In the genomic region with DNA sequence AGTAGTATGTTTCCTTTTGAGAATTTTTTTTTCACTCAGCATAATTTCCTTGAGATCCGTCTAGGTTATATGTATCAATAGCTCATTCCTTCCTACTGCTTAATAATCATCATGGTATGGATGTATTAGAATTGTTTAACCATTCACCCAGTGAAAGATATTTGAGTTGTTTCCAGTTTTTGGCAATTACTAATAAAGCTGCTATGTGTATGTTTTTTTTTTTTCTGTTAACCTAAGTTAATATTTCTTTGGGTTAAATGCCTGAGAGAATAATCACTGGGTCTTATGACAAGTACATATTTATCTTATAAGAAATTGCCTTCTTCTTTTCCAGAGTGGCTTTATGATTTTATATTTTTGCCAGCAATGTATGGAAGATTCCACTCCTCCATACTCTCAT, we compare ENCODE assay signal across 15 cellular contexts.
A peak's percentile ranks its signal among the peaks of the same experiment; 100 is the strongest.
DNase-seq lines count a peak whose midpoint lies in the region; ATAC-seq and TF ChIP-seq lines count a peak whose summit lies in the region.
"Had no signal": no experiment of that assay in that cellular context is flagged by ENCODE, and none has a peak within 500 bp of the region (broad histone marks: within the 10 kb centered on the region; RNA-seq: fewer than 3 reads in every experiment).

No MANE protein-coding gene starts in this region.

- 14 to 31% methylated on average over 1 of the region's 1 CpG for WGBS in GM23248 (ENCODE audit: low coverage in 1 of 2, low lambda C conversion rate in 2 of 2, missing lambda C conversion rate in 2 of 2), 2 experiments

- in situ Hi-C loops in GM23248 (cut with MboI) = no loop called here

- H4K20me1 ChIP-seq in GM23248 (ENCODE audit: insufficient read depth) (no peaks in the 10 kb centered on the region), fibroblast of lung (ENCODE audit: control insufficient read depth, extremely low read depth, insufficient read depth, low read length) (no peaks in the 10 kb centered on the region)
- H4K20me1 ChIP-seq: BLaER1 had no signal

- H3K9ac ChIP-seq in GM23248 = no peak overlapping the region
- no peak overlapping the region for H3K9ac ChIP-seq in fibroblast of lung (ENCODE audit: insufficient read depth, low read length)
- H3K9ac ChIP-seq: BLaER1 had no signal

- H3K36me3 Mint-ChIP-seq in osteocyte (ENCODE audit: unreplicated experiment) = no peaks in the 10 kb centered on the region
- H3K36me3 Mint-ChIP-seq: CD8-positive, alpha-beta memory T cell; IgD-negative memory B cell had no signal

- H3K4me3 ChIP-seq in GM23248 (no peak overlapping the region), fibroblast of lung (replicated peaks in 1 of 4; ENCODE audit: control extremely low read depth in 1 of 4, insufficient read depth in 1 of 4, low read depth in 3 of 4, low read length in 4 of 4) (no peak overlapping the region)
- H3K4me3 ChIP-seq: BLaER1, HAP-1 had no signal

- H3K4me1 Mint-ChIP-seq in osteocyte (ENCODE audit: unreplicated experiment) = peaks cover 59% of the 10 kb centered on the region
- H3K4me1 Mint-ChIP-seq: CD8-positive, alpha-beta memory T cell; IgD-negative memory B cell had no signal

- peaks cover 9% of the 10 kb centered on the region for H3K9me3 Mint-ChIP-seq in osteocyte (ENCODE audit: unreplicated experiment)

- no peaks in the 10 kb centered on the region for H3K27me3 Mint-ChIP-seq in osteocyte (ENCODE audit: unreplicated experiment)
- H3K27me3 Mint-ChIP-seq: CD8-positive, alpha-beta memory T cell had no signal

- no peak overlapping the region for H3K4me2 ChIP-seq in GM23248 (ENCODE audit: unreplicated experiment)
- no peak overlapping the region for H3K4me2 ChIP-seq in fibroblast of lung (ENCODE audit: extremely low read depth, insufficient read depth, low read length)
- H3K4me2 ChIP-seq: BLaER1 had no signal

- no peaks in the 10 kb centered on the region for H3K36me3 ChIP-seq in GM23248 (ENCODE audit: low read depth)
- H3K36me3 ChIP-seq in fibroblast of lung (ENCODE audit: control insufficient read depth, insufficient read depth, low read length) = no peaks in the 10 kb centered on the region
- H3K36me3 ChIP-seq: BLaER1, HAP-1 had no signal

- no peaks in the 10 kb centered on the region for H3K9me2 ChIP-seq in GM23248 (ENCODE audit: insufficient read depth)

- peak; percentile 34; the same call in 2 of the 3 replicates for ATAC-seq in SK-N-SH treated with all-trans-retinoic acid at 6 μM for 48 hours

- peak; percentile 28 for DNase-seq in GM23248
- peak; percentile 65 to 72 for DNase-seq in fibroblast of lung (ENCODE audit: low read depth in 2 of 2)
- no peak for DNase-seq in osteocyte (ENCODE audit: extremely low spot score, unreplicated experiment)
- no peak for DNase-seq in activated T-cell treated with anti-CD3 and anti-CD28 coated beads, Interleukin-2, amount 50 U/mL, for 1 hour
- no peak for DNase-seq in activated CD4-positive, alpha-beta T cell treated with anti-CD3 and anti-CD28 coated beads, Interleukin-2, amount 50 U/mL, for 4 hours
- DNase-seq in NCI-H82 treated with DMSO at 0.1 percent for 48 hours (lab: John Stamatoyannopoulos, UW; ENCODE audit: unreplicated experiment) = no peak
- DNase-seq: CD8-positive, alpha-beta memory T cell; NCI-H1417 treated with DMSO at 0.1 percent for 48 hours; NCI-H2081; NCI-H524 treated with DMSO at 0.1 percent for 48 hours; NK-92 treated with Interleukin-12 subunit alpha and Interleukin-12 subunit beta, amount 100 ng/mL, for 24 hours had no signal

- H3K27ac ChIP-seq in GM23248 = no peak overlapping the region
- no peak overlapping the region for H3K27ac ChIP-seq in fibroblast of lung (ENCODE audit: insufficient read depth, low read length)
- H3K27ac ChIP-seq: BLaER1 had no signal

- H3K27me3 ChIP-seq in GM23248 (replicated peaks; ENCODE audit: insufficient read depth) = peaks cover 26% of the 10 kb centered on the region
- H3K27me3 ChIP-seq in fibroblast of lung (ENCODE audit: control insufficient read depth, insufficient read depth, low read length) = no peaks in the 10 kb centered on the region
- H3K27me3 ChIP-seq: BLaER1 had no signal

- H3F3A ChIP-seq in GM23248 (ENCODE audit: insufficient read depth) = peaks cover 8% of the 10 kb centered on the region; the same call in 1 of the 2 replicates

- TF ChIP-seq CTCF in fibroblast of lung (conservative IDR thresholded peaks at IDR 0.05 in 1 of 2, IDR thresholded peaks at IDR 0.05 in 1 of 2; ENCODE audit: low read depth in 1 of 2, low read length in 2 of 2) = no peak
- TF ChIP-seq CTCF in osteocyte (IDR thresholded peaks at IDR 0.05) = no peak

- H3K4me3 Mint-ChIP-seq in osteocyte (ENCODE audit: unreplicated experiment) = no peak overlapping the region
- H3K4me3 Mint-ChIP-seq: CD8-positive, alpha-beta memory T cell; IgD-negative memory B cell had no signal

- H3K4me1 ChIP-seq in GM23248 (ENCODE audit: insufficient read depth) (peaks cover 17% of the 10 kb centered on the region), fibroblast of lung (ENCODE audit: control insufficient read depth, extremely low read depth, insufficient read depth, low read length) (peaks cover 4% of the 10 kb centered on the region)
- H3K4me1 ChIP-seq: BLaER1, HAP-1 had no signal

- H3K79me2 ChIP-seq in GM23248 (ENCODE audit: insufficient read depth) (no peaks in the 10 kb centered on the region), fibroblast of lung (ENCODE audit: control insufficient read depth, insufficient read depth, low read length) (no peaks in the 10 kb centered on the region)

- H3K9me3 ChIP-seq in GM23248 (ENCODE audit: low read depth) (no peaks in the 10 kb centered on the region), fibroblast of lung (ENCODE audit: control insufficient read depth, insufficient read depth, low read depth, low read length) (no peaks in the 10 kb centered on the region)
- H3K9me3 ChIP-seq: BLaER1 had no signal

- H2AFZ ChIP-seq in GM23248 (no peak overlapping the region), fibroblast of lung (ENCODE audit: low read length) (no peak overlapping the region)

- peak overlapping the region; percentile 84 for H3K27ac Mint-ChIP-seq in osteocyte (ENCODE audit: unreplicated experiment)
- H3K27ac Mint-ChIP-seq: CD8-positive, alpha-beta memory T cell; IgD-negative memory B cell had no signal

TF ChIP-seq in SK-N-SH treated with all-trans-retinoic acid at 6 μM for 48 hours, 23 proteins besides CTCF, POLR2A, EP300 and RAD21:
- TF ChIP-seq ARNTL (CRISPR knock-in tag; IDR thresholded peaks at IDR 0.05; ENCODE audit: borderline replicate concordance, low read depth) (no peak), ZNF70 (CRISPR knock-in tag; IDR thresholded peaks at IDR 0.05) (no peak), ZNF8 (CRISPR knock-in tag; IDR thresholded peaks at IDR 0.05) (no peak), ISL1 (CRISPR knock-in tag; IDR thresholded peaks at IDR 0.05) (no peak), ESRRG (CRISPR knock-in tag; IDR thresholded peaks at IDR 0.05) (no peak), BACH2 (CRISPR knock-in tag; IDR thresholded peaks at IDR 0.05; ENCODE audit: borderline replicate concordance) (no peak), TOX (CRISPR knock-in tag; IDR thresholded peaks at IDR 0.05; ENCODE audit: borderline replicate concordance) (no peak)
- TF ChIP-seq, protein P1, sequence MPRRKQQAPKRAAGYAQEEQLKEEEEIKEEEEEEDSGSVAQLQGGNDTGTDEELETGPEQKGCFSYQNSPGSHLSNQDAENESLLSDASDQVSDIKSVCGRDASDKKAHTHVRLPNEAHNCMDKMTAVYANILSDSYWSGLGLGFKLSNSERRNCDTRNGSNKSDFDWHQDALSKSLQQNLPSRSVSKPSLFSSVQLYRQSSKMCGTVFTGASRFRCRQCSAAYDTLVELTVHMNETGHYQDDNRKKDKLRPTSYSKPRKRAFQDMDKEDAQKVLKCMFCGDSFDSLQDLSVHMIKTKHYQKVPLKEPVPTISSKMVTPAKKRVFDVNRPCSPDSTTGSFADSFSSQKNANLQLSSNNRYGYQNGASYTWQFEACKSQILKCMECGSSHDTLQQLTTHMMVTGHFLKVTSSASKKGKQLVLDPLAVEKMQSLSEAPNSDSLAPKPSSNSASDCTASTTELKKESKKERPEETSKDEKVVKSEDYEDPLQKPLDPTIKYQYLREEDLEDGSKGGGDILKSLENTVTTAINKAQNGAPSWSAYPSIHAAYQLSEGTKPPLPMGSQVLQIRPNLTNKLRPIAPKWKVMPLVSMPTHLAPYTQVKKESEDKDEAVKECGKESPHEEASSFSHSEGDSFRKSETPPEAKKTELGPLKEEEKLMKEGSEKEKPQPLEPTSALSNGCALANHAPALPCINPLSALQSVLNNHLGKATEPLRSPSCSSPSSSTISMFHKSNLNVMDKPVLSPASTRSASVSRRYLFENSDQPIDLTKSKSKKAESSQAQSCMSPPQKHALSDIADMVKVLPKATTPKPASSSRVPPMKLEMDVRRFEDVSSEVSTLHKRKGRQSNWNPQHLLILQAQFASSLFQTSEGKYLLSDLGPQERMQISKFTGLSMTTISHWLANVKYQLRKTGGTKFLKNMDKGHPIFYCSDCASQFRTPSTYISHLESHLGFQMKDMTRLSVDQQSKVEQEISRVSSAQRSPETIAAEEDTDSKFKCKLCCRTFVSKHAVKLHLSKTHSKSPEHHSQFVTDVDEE (CRISPR knock-in tag; IDR thresholded peaks at IDR 0.05) = no peak
- TF ChIP-seq, protein P2, sequence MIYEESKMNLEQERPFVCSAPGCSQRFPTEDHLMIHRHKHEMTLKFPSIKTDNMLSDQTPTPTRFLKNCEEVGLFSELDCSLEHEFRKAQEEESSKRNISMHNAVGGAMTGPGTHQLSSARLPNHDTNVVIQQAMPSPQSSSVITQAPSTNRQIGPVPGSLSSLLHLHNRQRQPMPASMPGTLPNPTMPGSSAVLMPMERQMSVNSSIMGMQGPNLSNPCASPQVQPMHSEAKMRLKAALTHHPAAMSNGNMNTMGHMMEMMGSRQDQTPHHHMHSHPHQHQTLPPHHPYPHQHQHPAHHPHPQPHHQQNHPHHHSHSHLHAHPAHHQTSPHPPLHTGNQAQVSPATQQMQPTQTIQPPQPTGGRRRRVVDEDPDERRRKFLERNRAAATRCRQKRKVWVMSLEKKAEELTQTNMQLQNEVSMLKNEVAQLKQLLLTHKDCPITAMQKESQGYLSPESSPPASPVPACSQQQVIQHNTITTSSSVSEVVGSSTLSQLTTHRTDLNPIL (CRISPR knock-in tag; IDR thresholded peaks at IDR 0.05; ENCODE audit: low read depth) = no peak

Comparison
In these comparisons a context has a peak if more than half of its experiments do, and no peak if none do; other contexts are left out.
1. DNase-seq: peak in GM23248 (single experiment) and fibroblast of lung (2 of 2); none in osteocyte (single experiment), activated T-cell treated with anti-CD3 and anti-CD28 coated beads, Interleukin-2, amount 50 U/mL, for 1 hour (single experiment), activated CD4-positive, alpha-beta T cell treated with anti-CD3 and anti-CD28 coated beads, Interleukin-2, amount 50 U/mL, for 4 hours (0 of 2) and NCI-H82 treated with DMSO at 0.1 percent for 48 hours (single experiment).